In genomic region chr4:189367832-189368231, GRCh38 we compare ENCODE assay signal across 11 cellular contexts.
"Had no signal": no experiment of that assay in that cellular context is flagged by ENCODE, and none has a peak within 500 bp of the region (broad histone marks: within the 10 kb centered on the region; RNA-seq: fewer than 3 reads in every experiment).

No MANE protein-coding gene starts in this region.

- DNase-seq: GM23248, GOT3, H7, H9, HCEC 1CT, HFFc6 had no signal

- H3K36me3 ChIP-seq: HAP-1 had no signal

- H3K4me2 ChIP-seq: GM23338 had no signal

- H3K4me3 Mint-ChIP-seq: GM23338, H9, HFFc6 had no signal

- H3K9me3 ChIP-seq: HAP-1 had no signal

- H3K4me1 Mint-ChIP-seq: GM23338, H9 had no signal

- ATAC-seq: GM23338, HCT116 had no signal

- FAIRE-seq: H1, H54 had no signal

- H3K27ac ChIP-seq: GM23248 had no signal

- H2AFZ ChIP-seq: GM23248, GM23338 had no signal

- H3K4me1 ChIP-seq: HAP-1 had no signal

- H3K27ac Mint-ChIP-seq: GM23338, H9, HFFc6 had no signal

- H3K4me3 ChIP-seq: GM23248, GM23338, HAP-1 had no signal

- H3K9ac ChIP-seq: GM23248 had no signal
